ENCODE assay signal across 15 cellular contexts in genomic region chr15:96535148-96535547, GRCh38.
"Had no signal": no experiment of that assay in that cellular context is flagged by ENCODE, and none has a peak within 500 bp of the region (broad histone marks: within the 10 kb centered on the region; RNA-seq: fewer than 3 reads in every experiment).

No MANE protein-coding gene starts in this region.

- H2AFZ ChIP-seq: hepatocyte had no signal

- ATAC-seq: naive thymus-derived CD4-positive, alpha-beta T cell; right cardiac atrium had no signal

- H3K4me3 Mint-ChIP-seq: naive thymus-derived CD4-positive, alpha-beta T cell; nephron progenitor cell had no signal

- H3K4me3 ChIP-seq: dorsolateral prefrontal cortex, hepatocyte, ovary, smooth muscle cell had no signal

- H3K4me2 ChIP-seq: hepatocyte, smooth muscle cell had no signal

- H3K27ac ChIP-seq: dorsolateral prefrontal cortex, hepatocyte, ovary had no signal

- H3K9me3 Mint-ChIP-seq: nephron progenitor cell had no signal

- H3K27ac Mint-ChIP-seq: naive thymus-derived CD4-positive, alpha-beta T cell; nephron progenitor cell had no signal

- H3K36me3 Mint-ChIP-seq: naive thymus-derived CD4-positive, alpha-beta T cell had no signal

- H3K36me3 ChIP-seq: ovary had no signal

- H3K27me3 ChIP-seq: hepatocyte, ovary had no signal

- DNase-seq: cortex of kidney; dorsolateral prefrontal cortex; effector CD8-positive, alpha-beta T cell; foreskin melanocyte; head of caudate nucleus; naive thymus-derived CD4-positive, alpha-beta T cell; nephron progenitor cell; nucleus accumbens; ovary; right cardiac atrium; stimulated activated CD4-positive, alpha-beta T cell treated with anti-CD3 and anti-CD28 coated beads, Interleukin-2, amount 100 ng/mL, for 48 hours; stimulated activated naive CD4-positive, alpha-beta T cell treated with Interleukin-2 at 50 U/mL for 16 hours; trophoblast cell had no signal

- H3K9me3 ChIP-seq: ovary had no signal
